14 cellular contexts compared by ENCODE assay signal in the genomic region with DNA sequence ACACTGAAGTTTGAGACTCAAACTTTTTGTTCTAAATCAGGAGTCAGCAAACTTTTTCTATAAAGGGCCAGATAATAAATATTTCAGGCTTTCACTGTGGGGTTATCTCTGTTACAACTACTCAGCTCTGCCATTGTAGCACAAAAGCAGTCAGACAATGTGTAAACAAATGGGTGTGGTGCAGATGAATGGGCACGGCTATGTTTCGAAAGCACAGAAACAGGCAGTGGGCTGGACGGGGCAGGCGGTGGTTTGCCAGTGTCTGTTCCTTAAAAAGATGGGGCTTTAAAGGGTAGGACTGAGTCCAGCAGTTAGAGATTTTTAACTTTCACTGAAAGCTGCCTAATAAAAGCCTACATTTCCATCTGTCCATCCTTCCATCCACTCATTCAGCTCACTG. TPM values are rescaled to one million over a fixed set of nuclear protein-coding genes. Genes with fewer than 3 reads are reported as not detected.
DNase-seq lines count a peak whose midpoint lies in the region; ATAC-seq and TF ChIP-seq lines count a peak whose summit lies in the region.
"Had no signal": no experiment of that assay in that cellular context is flagged by ENCODE, and none has a peak within 500 bp of the region (broad histone marks: within the 10 kb centered on the region; RNA-seq: fewer than 3 reads in every experiment).

No MANE protein-coding gene starts in this region.

- DNase-seq in DMS153 treated with DMSO at 0.1 percent for 48 hours (lab: John Stamatoyannopoulos, UW; ENCODE audit: unreplicated experiment) (peak; percentile 10), NCI-H748 treated with DMSO at 0.1 percent for 48 hours (lab: John Stamatoyannopoulos, UW) (peak; percentile 32), fibroblast of gingiva (ENCODE audit: low read depth) (peak; percentile 24), sciatic nerve (ENCODE audit: low spot score) (no peak), omental fat pad (ENCODE audit: low spot score) (no peak), iPS-NIHi11 (ENCODE audit: low spot score) (no peak)
- no peak for DNase-seq in activated CD8-positive, alpha-beta memory T cell treated with anti-CD3 and anti-CD28 coated beads, Interleukin-2, amount 50 U/mL, for 4 hours
- DNase-seq: KG1; naive B cell; NCI-H2171; SHP77 treated with DMSO at 0.1 percent for 48 hours; stimulated activated CD8-positive, alpha-beta memory T cell treated with anti-CD3 and anti-CD28 coated beads, Interleukin-4, amount 100 ng/mL, for 48 hours; WERI-Rb-1 had no signal

- no peak for TF ChIP-seq CTCF in omental fat pad (IDR thresholded peaks at IDR 0.05)

- intact Hi-C loops in sciatic nerve (cut with DNase I): no loop called here

- peak; percentile 51 for ATAC-seq in sciatic nerve
- no peak for ATAC-seq in omental fat pad (ENCODE audit: low FRiP score)
- no peak for ATAC-seq in HG03039 (IDR thresholded peaks at IDR 0.05; ENCODE audit: unreplicated experiment)

RNA-seq across cellular contexts. Expression of a gene that starts 48.9 kb away (rescaled TPM):
- total RNA-seq in sciatic nerve (42.7 TPM), omental fat pad (100 to 1,000 TPM in 2 of 4 donors, 10 to 100 TPM in 2; 54.1 to 110 (median 88.6) TPM)

Comparison
In these comparisons a context has a peak if more than half of its experiments do, and no peak if none do; other contexts are left out.
1. DNase-seq: peak in DMS153 treated with DMSO at 0.1 percent for 48 hours (single experiment), NCI-H748 treated with DMSO at 0.1 percent for 48 hours (single experiment) and fibroblast of gingiva (single experiment); none in sciatic nerve (single experiment), omental fat pad (single experiment), iPS-NIHi11 (single experiment) and activated CD8-positive, alpha-beta memory T cell treated with anti-CD3 and anti-CD28 coated beads, Interleukin-2, amount 50 U/mL, for 4 hours (single experiment).